ENCODE assay signal across 8 cellular contexts in the genomic region with DNA sequence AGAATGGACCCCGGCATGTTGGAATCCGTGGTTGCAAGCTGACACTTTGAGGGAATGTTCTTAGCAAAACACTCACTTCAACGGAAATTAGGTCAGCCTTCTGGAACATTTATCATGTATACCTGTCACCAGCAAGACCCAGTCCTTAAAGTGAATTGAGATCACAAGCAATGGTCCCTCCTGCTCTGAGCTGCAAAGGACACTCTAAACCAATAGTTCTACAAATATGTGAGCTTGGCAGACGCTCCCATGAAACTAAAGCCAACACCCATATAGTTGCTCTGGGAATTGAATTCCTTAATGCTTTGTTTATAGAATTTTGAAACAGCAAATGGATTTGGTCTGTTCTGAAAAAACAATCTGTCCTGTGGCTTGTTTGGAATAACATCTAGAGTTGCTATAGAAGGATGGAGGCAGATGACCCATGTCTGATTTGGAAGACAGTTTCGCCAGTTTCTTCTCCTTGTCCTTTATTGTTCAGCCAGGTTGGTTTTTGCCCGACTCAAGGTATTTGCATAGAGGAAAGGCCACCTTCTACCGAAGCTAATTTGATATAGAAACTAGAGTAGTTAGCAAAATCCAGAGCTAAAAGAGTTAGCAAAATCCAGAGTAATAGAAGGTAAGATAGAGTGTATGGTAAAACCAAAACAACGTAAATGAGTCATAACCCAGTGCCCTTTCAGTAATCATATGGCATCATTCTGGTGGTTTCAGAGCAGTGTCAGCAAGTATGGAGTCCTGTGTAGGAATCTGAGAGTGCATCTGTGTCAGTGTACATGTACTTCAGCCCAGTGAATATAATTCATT.
DNase-seq lines count a peak whose midpoint lies in the region; ATAC-seq and TF ChIP-seq lines count a peak whose summit lies in the region.

No MANE protein-coding gene starts in this region.

- H3K4me1 ChIP-seq in subcutaneous abdominal adipose tissue (ENCODE audit: control insufficient read depth in 5 of 5, insufficient read depth in 5 of 5, low read length in 5 of 5): peaks cover 0 to 38% (median 26%) of the 10 kb centered on the region in 5 donors

- peaks cover 5% of the 10 kb centered on the region for H3K36me3 Mint-ChIP-seq in natural killer cell treated with Interleukin-12 subunit alpha and Interleukin-12 subunit beta and Interleukin-15 and Interleukin-18, amount 100 ng/mL, for 72 hours
- H3K36me3 Mint-ChIP-seq in natural killer cell: no peaks in the 10 kb centered on the region
- peaks cover 1% of the 10 kb centered on the region for H3K36me3 Mint-ChIP-seq in T-helper 1 cell treated with Interleukin-12 subunit alpha and Interleukin-12 subunit beta and Interleukin-4 antibody, amounts not matched to agents 30 μg/mL and 1 μg/mL, for 36 hours (ENCODE audit: low read depth)

- H3K27ac ChIP-seq in subcutaneous abdominal adipose tissue (ENCODE audit: low read depth, low read length): peak overlapping the region; percentile 73

- peaks cover 6 to 34% of the 10 kb centered on the region in 2 donors for H3K4me1 Mint-ChIP-seq in natural killer cell treated with Interleukin-12 subunit alpha and Interleukin-12 subunit beta and Interleukin-15 and Interleukin-18, amount 100 ng/mL, for 72 hours (ENCODE audit: low read depth in 2 of 2)
- no peaks in the 10 kb centered on the region for H3K4me1 Mint-ChIP-seq in natural killer cell
- peaks cover 17% of the 10 kb centered on the region for H3K4me1 Mint-ChIP-seq in T-helper 1 cell treated with Interleukin-12 subunit alpha and Interleukin-12 subunit beta and Interleukin-4 antibody, amounts not matched to agents 30 μg/mL and 1 μg/mL, for 36 hours (ENCODE audit: low read depth)

- DNase-seq in natural killer cell treated with Interleukin-12 subunit alpha and Interleukin-12 subunit beta and Interleukin-15 and Interleukin-18, amount 100 ng/mL, for 72 hours (ENCODE audit: low spot score): no peak
- no peak for DNase-seq in natural killer cell
- peak; percentile 14 for DNase-seq in glomerular visceral epithelial cell (ENCODE audit: extremely low spot score)
- DNase-seq in NCI-H1417 treated with DMSO at 0.1 percent for 48 hours (lab: John Stamatoyannopoulos, UW): no peak
- no peak for DNase-seq in SIG-M5 treated with dmso at 0.1 percent for 504 hours (lab: John Stamatoyannopoulos, UW; ENCODE audit: unreplicated experiment)

- peak; percentile 92 to 96 for ATAC-seq in natural killer cell treated with Interleukin-12 subunit alpha and Interleukin-12 subunit beta and Interleukin-15 and Interleukin-18, amount 100 ng/mL, for 72 hours
- ATAC-seq in natural killer cell: no peak
- ATAC-seq in HG02870 (IDR thresholded peaks at IDR 0.05; ENCODE audit: unreplicated experiment): peak; percentile 100

- H3K36me3 ChIP-seq in subcutaneous abdominal adipose tissue (ENCODE audit: control insufficient read depth in 5 of 5, insufficient read depth in 5 of 5, low read length in 5 of 5): no peaks in the 10 kb centered on the region

- H3K9ac ChIP-seq in subcutaneous abdominal adipose tissue (ENCODE audit: low read length in 5 of 5): peak overlapping the region in 2 of 5 donors; percentile 36 to 60

- intact Hi-C loops in natural killer cell (cut with micrococcal nuclease): no loop called here

- no peaks in the 10 kb centered on the region for H3K27me3 ChIP-seq in subcutaneous abdominal adipose tissue (ENCODE audit: control insufficient read depth in 5 of 5, insufficient read depth in 4 of 5, low read length in 5 of 5)

- TF ChIP-seq CTCF in natural killer cell (IDR thresholded peaks at IDR 0.05): no peak

- peak overlapping the region; percentile 61 for H3K4me3 Mint-ChIP-seq in natural killer cell treated with Interleukin-12 subunit alpha and Interleukin-12 subunit beta and Interleukin-15 and Interleukin-18, amount 100 ng/mL, for 72 hours
- H3K4me3 Mint-ChIP-seq in natural killer cell: no peak overlapping the region
- H3K4me3 Mint-ChIP-seq in T-helper 1 cell treated with Interleukin-12 subunit alpha and Interleukin-12 subunit beta and Interleukin-4 antibody, amounts not matched to agents 30 μg/mL and 1 μg/mL, for 36 hours: peak overlapping the region; percentile 51

- peaks cover 0 to 6% of the 10 kb centered on the region in 2 donors for H3K27me3 Mint-ChIP-seq in natural killer cell treated with Interleukin-12 subunit alpha and Interleukin-12 subunit beta and Interleukin-15 and Interleukin-18, amount 100 ng/mL, for 72 hours
- peaks cover 0 to 2% of the 10 kb centered on the region in 2 donors for H3K27me3 Mint-ChIP-seq in natural killer cell (ENCODE audit: low read depth in 2 of 2)
- H3K27me3 Mint-ChIP-seq in T-helper 1 cell treated with Interleukin-12 subunit alpha and Interleukin-12 subunit beta and Interleukin-4 antibody, amounts not matched to agents 30 μg/mL and 1 μg/mL, for 36 hours (ENCODE audit: low read depth): no peaks in the 10 kb centered on the region

- no peaks in the 10 kb centered on the region for H3K9me3 Mint-ChIP-seq in natural killer cell treated with Interleukin-12 subunit alpha and Interleukin-12 subunit beta and Interleukin-15 and Interleukin-18, amount 100 ng/mL, for 72 hours
- H3K9me3 Mint-ChIP-seq in natural killer cell: no peaks in the 10 kb centered on the region
- no peaks in the 10 kb centered on the region for H3K9me3 Mint-ChIP-seq in T-helper 1 cell treated with Interleukin-12 subunit alpha and Interleukin-12 subunit beta and Interleukin-4 antibody, amounts not matched to agents 30 μg/mL and 1 μg/mL, for 36 hours

- no peaks in the 10 kb centered on the region for H3K9me3 ChIP-seq in subcutaneous abdominal adipose tissue (ENCODE audit: control insufficient read depth in 5 of 5, low read length in 5 of 5)

- H3K27ac Mint-ChIP-seq in natural killer cell treated with Interleukin-12 subunit alpha and Interleukin-12 subunit beta and Interleukin-15 and Interleukin-18, amount 100 ng/mL, for 72 hours: peak overlapping the region; percentile 73 to 86
- H3K27ac Mint-ChIP-seq in natural killer cell: no peak overlapping the region
- H3K27ac Mint-ChIP-seq in T-helper 1 cell treated with Interleukin-12 subunit alpha and Interleukin-12 subunit beta and Interleukin-4 antibody, amounts not matched to agents 30 μg/mL and 1 μg/mL, for 36 hours: peak overlapping the region; percentile 89

- peak overlapping the region in 4 of 5 donors; percentile 9 to 60 (median 25) for H3K4me3 ChIP-seq in subcutaneous abdominal adipose tissue (ENCODE audit: low read depth in 1 of 5, low read length in 5 of 5)

Comparison
In these comparisons a context has a peak if more than half of its experiments do, and no peak if none do; other contexts are left out.
1. ATAC-seq: peak in natural killer cell treated with Interleukin-12 subunit alpha and Interleukin-12 subunit beta and Interleukin-15 and Interleukin-18, amount 100 ng/mL, for 72 hours (2 of 2) and HG02870 (single experiment); none in natural killer cell (0 of 3).
2. H3K27ac Mint-ChIP-seq: peak in natural killer cell treated with Interleukin-12 subunit alpha and Interleukin-12 subunit beta and Interleukin-15 and Interleukin-18, amount 100 ng/mL, for 72 hours (2 of 2) and T-helper 1 cell treated with Interleukin-12 subunit alpha and Interleukin-12 subunit beta and Interleukin-4 antibody, amounts not matched to agents 30 μg/mL and 1 μg/mL, for 36 hours (single experiment); none in natural killer cell (0 of 2).